16 cellular contexts compared by ENCODE assay signal in the genomic region with DNA sequence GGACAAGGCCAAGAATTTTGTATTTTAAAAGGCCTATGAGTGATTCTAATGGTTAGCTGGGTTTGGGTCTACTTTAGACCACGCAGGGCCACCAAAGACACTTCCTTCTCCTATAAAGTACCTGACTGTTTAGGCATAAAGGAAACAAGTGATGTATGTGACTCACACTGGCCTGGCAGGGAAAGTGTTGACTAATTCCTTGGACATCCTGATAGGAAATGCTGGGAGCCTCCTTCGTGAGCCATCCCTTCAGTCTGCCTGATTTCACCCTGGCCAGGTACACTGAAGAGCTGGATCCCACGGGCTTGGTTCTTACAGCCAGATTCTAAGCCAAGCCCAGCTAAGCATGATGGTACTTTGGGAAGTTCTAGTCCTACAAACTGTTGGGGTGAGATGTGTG.
A peak's percentile ranks its signal among the peaks of the same experiment; 100 is the strongest.
DNase-seq lines count a peak whose midpoint lies in the region; ATAC-seq and TF ChIP-seq lines count a peak whose summit lies in the region.
"Had no signal": no experiment of that assay in that cellular context is flagged by ENCODE, and none has a peak within 500 bp of the region (broad histone marks: within the 10 kb centered on the region; RNA-seq: fewer than 3 reads in every experiment).

No MANE protein-coding gene starts in this region.

- TF ChIP-seq CTCF in IMR-90 (conservative IDR thresholded peaks at IDR 0.05; ENCODE audit: low read depth, low read length) (no peak), mammary epithelial cell (conservative IDR thresholded peaks at IDR 0.05 in 1 of 2, IDR thresholded peaks at IDR 0.05 in 1 of 2; ENCODE audit: extremely low read depth in 1 of 2, insufficient read depth in 1 of 2, low read depth in 1 of 2, low read length in 2 of 2) (no peak)

- H3K4me1 ChIP-seq in IMR-90 (ENCODE audit: control insufficient read depth, insufficient read depth, low read length) (no peaks in the 10 kb centered on the region), mammary epithelial cell (ENCODE audit: insufficient read depth, low read length) (no peaks in the 10 kb centered on the region), mesodermal cell (ENCODE audit: control insufficient read depth, insufficient read depth, low read length, poor library complexity, severe bottlenecking) (peaks cover 17% of the 10 kb centered on the region)

- H2BK120ac ChIP-seq in IMR-90 (ENCODE audit: low read depth, low read length): no peak overlapping the region

- no peak overlapping the region for H2AK5ac ChIP-seq in IMR-90 (ENCODE audit: low read depth, low read length)

- in situ Hi-C loops in IMR-90 (cut with MboI; ENCODE audit: low sequenced_read_pairs): no loop called here
- in situ Hi-C loops in mammary epithelial cell (cut with MboI; ENCODE audit: low sequenced_read_pairs in 2 of 2): no loop called here

- peak; percentile 35; the same call in 1 of the 2 replicates for ATAC-seq in IMR-90 (ENCODE audit: low read depth)
- ATAC-seq: activated CD4-positive, CD25-positive, alpha-beta regulatory T cell treated with anti-CD3 and anti-CD28 coated beads, Interleukin-2, amount 50 U/mL, for 24 hours; effector memory CD8-positive, alpha-beta T cell; gastroesophageal sphincter had no signal

- no peak for TF ChIP-seq RAD21 in IMR-90 (IDR thresholded peaks at IDR 0.05; ENCODE audit: low read length)

- H3K9me1 ChIP-seq in IMR-90 (ENCODE audit: insufficient read depth, low read length): no peaks in the 10 kb centered on the region

- CTCF ChIA-PET in IMR-90 (lab: Yijun Ruan, JAX): no interaction called here
- CTCF ChIA-PET in mammary epithelial cell (lab: Charles Lee; ENCODE audit: low non-redundant PET): no interaction called here

- H4K8ac ChIP-seq in IMR-90 (ENCODE audit: low read depth in 2 of 2, low read length in 2 of 2): no peak overlapping the region

- H3K27me3 ChIP-seq in IMR-90 (ENCODE audit: control insufficient read depth, insufficient read depth, low read length): no peaks in the 10 kb centered on the region
- H3K27me3 ChIP-seq in mammary epithelial cell (ENCODE audit: insufficient read depth, low read length): no peaks in the 10 kb centered on the region
- H3K27me3 ChIP-seq: cardiac muscle cell, gastroesophageal sphincter had no signal

- H3K79me1 ChIP-seq in IMR-90 (ENCODE audit: low read depth in 1 of 2, low read length in 2 of 2): no peaks in the 10 kb centered on the region

- H2BK20ac ChIP-seq in IMR-90 (ENCODE audit: low read depth, low read length): no peak overlapping the region

- H3K9me3 ChIP-seq in IMR-90 (ENCODE audit: control insufficient read depth, insufficient read depth, low read length): peaks cover 21% of the 10 kb centered on the region
- no peaks in the 10 kb centered on the region for H3K9me3 ChIP-seq in mammary epithelial cell (replicated peaks; ENCODE audit: insufficient read depth, low read length)
- no peaks in the 10 kb centered on the region for H3K9me3 ChIP-seq in mesodermal cell (ENCODE audit: control insufficient read depth, low read length)
- H3K9me3 ChIP-seq: gastroesophageal sphincter had no signal

- no peaks in the 10 kb centered on the region for H3K36me3 ChIP-seq in IMR-90 (ENCODE audit: control insufficient read depth, insufficient read depth, low read length)
- no peaks in the 10 kb centered on the region for H3K36me3 ChIP-seq in mammary epithelial cell (ENCODE audit: insufficient read depth, low read length)
- no peaks in the 10 kb centered on the region for H3K36me3 ChIP-seq in mesodermal cell (ENCODE audit: control insufficient read depth, insufficient read depth, low read length)
- H3K36me3 ChIP-seq: cardiac muscle cell, gastroesophageal sphincter had no signal

- no peaks in the 10 kb centered on the region for H4K20me1 ChIP-seq in IMR-90 (ENCODE audit: insufficient read depth, low read length)
- no peaks in the 10 kb centered on the region for H4K20me1 ChIP-seq in mammary epithelial cell (ENCODE audit: insufficient read depth, low read length)

- H3K27ac ChIP-seq in IMR-90 (ENCODE audit: insufficient read depth, low read length) (no peak overlapping the region), mammary epithelial cell (ENCODE audit: insufficient read depth, low read depth, low read length) (no peak overlapping the region), mesodermal cell (ENCODE audit: low read depth, low read length, severe bottlenecking) (peak overlapping the region; percentile 11)
- H3K27ac ChIP-seq: cardiac muscle cell, gastroesophageal sphincter had no signal

- DNase-seq in Daoy (ENCODE audit: low read depth): peak; percentile 76
- DNase-seq in IMR-90: peak; percentile 19
- peak; percentile 28 for DNase-seq in mammary epithelial cell
- no peak for DNase-seq in NCI-H1092 treated with DMSO at 0.1 percent for 48 hours (lab: John Stamatoyannopoulos, UW)
- no peak for DNase-seq in OCI-M2 (lab: John Stamatoyannopoulos, UW; ENCODE audit: unreplicated experiment)
- no peak for DNase-seq in GM19238 (ENCODE audit: insufficient read length, low spot score)
- DNase-seq in activated CD4-positive, alpha-beta T cell treated with anti-CD3 and anti-CD28 coated beads, Interleukin-2, amount 50 U/mL, for 48 hours: no peak
- DNase-seq: C1 segment of cervical spinal cord; DMS79; effector memory CD8-positive, alpha-beta T cell; NCI-H69; T-helper 1 cell had no signal

- H2AK9ac ChIP-seq in IMR-90 (replicated peaks; ENCODE audit: low read depth, low read length, poor library complexity): no peak overlapping the region

- no peak overlapping the region for H3K18ac ChIP-seq in IMR-90 (ENCODE audit: low read depth, low read length)

- no CpG with 5 or more reads among the region's 3 CpGs for WGBS in IMR-90 (ENCODE audit: extremely low coverage in 2 of 2, insufficient read length in 1 of 2), 2 experiments
- 22% methylated on average over 3 of the region's 3 CpGs for WGBS in mammary epithelial cell (ENCODE audit: low coverage, missing lambda C conversion rate)
- WGBS in mesodermal cell (ENCODE audit: insufficient coverage in 2 of 2), 2 experiments: 87 to 89% methylated on average over 2 of the region's 3 CpGs

- TF ChIP-seq POLR2A in IMR-90 (IDR thresholded peaks at IDR 0.05; ENCODE audit: low read depth, low read length): no peak

- dilution Hi-C loops in IMR-90 (cut with HindIII; ENCODE audit: low sequenced_read_pairs, unreplicated experiment) (no loop called here), mammary epithelial cell (cut with HindIII; ENCODE audit: low sequenced_read_pairs) (no loop called here)

- no peak overlapping the region for H3K9ac ChIP-seq in IMR-90 (ENCODE audit: low read depth, low read length)
- H3K9ac ChIP-seq in mammary epithelial cell (ENCODE audit: insufficient read depth, low read length): no peak overlapping the region

- intact Hi-C loops in IMR-90 (cut with micrococcal nuclease): no loop called here
- intact Hi-C loops in mammary epithelial cell (cut with micrococcal nuclease): no loop called here

- no peaks in the 10 kb centered on the region for H3K79me2 ChIP-seq in mammary epithelial cell (ENCODE audit: insufficient read depth, low read length)

- no peak overlapping the region for H2BK5ac ChIP-seq in IMR-90 (ENCODE audit: low read depth, low read length, poor library complexity, severe bottlenecking)

- H4K91ac ChIP-seq in IMR-90 (ENCODE audit: insufficient read depth, low read depth, low read length): no peak overlapping the region

- H3K14ac ChIP-seq in IMR-90 (replicated peaks; ENCODE audit: low read depth, low read length): no peak overlapping the region

- no peak overlapping the region for H3K4me3 ChIP-seq in IMR-90 (ENCODE audit: insufficient read depth, low read depth, low read length)
- H3K4me3 ChIP-seq in mammary epithelial cell (replicated peaks in 1 of 3; ENCODE audit: insufficient read depth in 1 of 3, low read depth in 2 of 3, low read length in 3 of 3): no peak overlapping the region
- no peak overlapping the region for H3K4me3 ChIP-seq in mesodermal cell (ENCODE audit: extremely low read depth, insufficient read depth, low read length, poor library complexity, severe bottlenecking)
- H3K4me3 ChIP-seq: cardiac muscle cell, gastroesophageal sphincter had no signal

- POLR2A ChIA-PET in IMR-90 (lab: Charles Lee; ENCODE audit: unreplicated experiment): no interaction called here

- H3K4me2 ChIP-seq in IMR-90 (ENCODE audit: low read depth, low read length) (no peak overlapping the region), mammary epithelial cell (ENCODE audit: insufficient read depth, low read depth, low read length) (no peak overlapping the region)

- BruUV-seq in IMR-90 (replicated peaks; lab: Mats Ljungman, UMichigan) (no TSS peak), mammary epithelial cell (replicated peaks; lab: Mats Ljungman, UMichigan) (no TSS peak)

- H3K4ac ChIP-seq in IMR-90 (ENCODE audit: low read depth, low read length): no peak overlapping the region

- no peak overlapping the region for H4K5ac ChIP-seq in IMR-90 (ENCODE audit: low read depth, low read length)

- no peak overlapping the region for H3K23ac ChIP-seq in IMR-90 (ENCODE audit: low read depth, low read length)

- no peak overlapping the region for H3K56ac ChIP-seq in IMR-90 (ENCODE audit: extremely low read depth, insufficient read depth, low read length)

- H2AFZ ChIP-seq in IMR-90 (replicated peaks; ENCODE audit: low read length, poor library complexity) (no peak overlapping the region), mammary epithelial cell (ENCODE audit: low read depth, low read length) (no peak overlapping the region)

- no peak overlapping the region for H2BK15ac ChIP-seq in IMR-90 (ENCODE audit: low read depth, low read length)

TF ChIP-seq in IMR-90, 13 proteins besides CTCF, POLR2A, EP300 and RAD21 (continues in another document):
- no peak for TF ChIP-seq FOS (IDR thresholded peaks at IDR 0.05; ENCODE audit: low read depth, low read length)
- no peak for TF ChIP-seq SMC3 (IDR thresholded peaks at IDR 0.05; ENCODE audit: low read depth, low read length)
- no peak for TF ChIP-seq CEBPB (IDR thresholded peaks at IDR 0.05; ENCODE audit: low read depth, low read length)
- no peak for TF ChIP-seq CHD1 (IDR thresholded peaks at IDR 0.05; ENCODE audit: low read depth, low read length)
- TF ChIP-seq NFE2L2 (IDR thresholded peaks at IDR 0.05; ENCODE audit: low read depth, low read length): no peak
- TF ChIP-seq BHLHE40 (IDR thresholded peaks at IDR 0.05; ENCODE audit: low read depth, low read length): no peak
- no peak for TF ChIP-seq RCOR1 (IDR thresholded peaks at IDR 0.05; ENCODE audit: insufficient replicate concordance, low read length)
- TF ChIP-seq MAFK (IDR thresholded peaks at IDR 0.05; ENCODE audit: low read depth, low read length): no peak
- no peak for TF ChIP-seq USF2 (IDR thresholded peaks at IDR 0.05; ENCODE audit: low read depth, low read length)
- TF ChIP-seq RFX5 (IDR thresholded peaks at IDR 0.05; ENCODE audit: low read depth, low read length): no peak

Comparison
In these comparisons a context has a peak if more than half of its experiments do, and no peak if none do; other contexts are left out.
1. DNase-seq: peak in Daoy (single experiment), IMR-90 (single experiment) and mammary epithelial cell (single experiment); none in NCI-H1092 treated with DMSO at 0.1 percent for 48 hours (single experiment), OCI-M2 (single experiment), GM19238 (single experiment) and activated CD4-positive, alpha-beta T cell treated with anti-CD3 and anti-CD28 coated beads, Interleukin-2, amount 50 U/mL, for 48 hours (0 of 2).